Comparison of ENCODE assay signal across 17 cellular contexts in the genomic region with DNA sequence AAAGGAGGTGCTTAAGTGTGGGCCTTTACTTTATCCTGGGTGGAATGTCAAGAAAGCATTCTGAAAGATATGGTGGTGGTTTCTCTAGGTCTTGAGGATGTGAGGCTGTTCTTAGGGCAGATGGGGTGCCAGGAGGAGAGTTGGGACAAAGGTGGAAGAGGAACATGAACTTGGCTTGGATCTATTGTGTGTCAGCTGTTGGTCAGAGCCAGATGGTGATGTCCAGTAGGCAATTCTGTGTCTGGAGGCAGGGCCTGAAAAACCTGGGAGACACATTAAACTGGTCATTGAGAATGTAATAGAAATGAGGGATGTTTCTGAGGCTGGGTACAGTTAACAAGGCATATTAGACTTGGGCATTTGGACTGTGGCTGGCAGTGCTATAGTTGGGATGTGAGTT.
"Had no signal": no experiment of that assay in that cellular context is flagged by ENCODE, and none has a peak within 500 bp of the region (broad histone marks: within the 10 kb centered on the region; RNA-seq: fewer than 3 reads in every experiment).

No MANE protein-coding gene starts in this region.

- H3K4me3 Mint-ChIP-seq: activated naive CD4-positive, alpha-beta T cell treated with anti-CD3 and anti-CD28 coated beads, Interleukin-2, amount 50 U/mL, for 24 hours; central memory CD8-positive, alpha-beta T cell; naive B cell; stimulated activated naive CD8-positive, alpha-beta T cell treated with anti-CD3 and anti-CD28 coated beads, Interleukin-15, amount 100 ng/mL, for 72 hours had no signal

- H3K27ac Mint-ChIP-seq: activated naive CD4-positive, alpha-beta T cell treated with anti-CD3 and anti-CD28 coated beads, Interleukin-2, amount 50 U/mL, for 24 hours; naive B cell had no signal

- H3K27me3 Mint-ChIP-seq: activated naive CD4-positive, alpha-beta T cell treated with anti-CD3 and anti-CD28 coated beads, Interleukin-2, amount 50 U/mL, for 24 hours had no signal

- H3K36me3 Mint-ChIP-seq: activated naive CD4-positive, alpha-beta T cell treated with anti-CD3 and anti-CD28 coated beads, Interleukin-2, amount 50 U/mL, for 24 hours; naive B cell had no signal

- ATAC-seq: gastrocnemius medialis; heart right ventricle; right lobe of liver; stimulated activated naive CD8-positive, alpha-beta T cell treated with anti-CD3 and anti-CD28 coated beads, Interleukin-15, amount 100 ng/mL, for 72 hours had no signal

- H3K9me3 Mint-ChIP-seq: activated naive CD4-positive, alpha-beta T cell treated with anti-CD3 and anti-CD28 coated beads, Interleukin-2, amount 50 U/mL, for 24 hours; central memory CD8-positive, alpha-beta T cell; naive B cell; stimulated activated naive CD8-positive, alpha-beta T cell treated with anti-CD3 and anti-CD28 coated beads, Interleukin-15, amount 100 ng/mL, for 72 hours had no signal

- H3K27ac ChIP-seq: brain microvascular endothelial cell, heart right ventricle, right lobe of liver had no signal

- DNase-seq: activated CD4-positive, alpha-beta T cell treated with anti-CD3 and anti-CD28 coated beads for 1 hour; activated CD4-positive, alpha-beta T cell treated with anti-CD3 and anti-CD28 coated beads, Interleukin-2, amount 50 U/mL, for 4 hours; activated T-cell treated with anti-CD3 and anti-CD28 coated beads, Interleukin-2, amount 50 U/mL, for 1 hour; amniotic stem cell; brain microvascular endothelial cell; effector CD8-positive, alpha-beta T cell; gastrocnemius medialis; heart right ventricle; naive B cell; occipital lobe; right lobe of liver; SK-N-SH; stimulated activated naive CD8-positive, alpha-beta T cell treated with anti-CD3 and anti-CD28 coated beads, Interleukin-15, amount 100 ng/mL, for 72 hours; T-helper 1 cell; T1000 had no signal
